ENCODE assay signal across 11 cellular contexts in genomic region chr7:24572014-24572413, GRCh38. TPM values are rescaled to one million over a fixed set of nuclear protein-coding genes. Genes with fewer than 3 reads are reported as not detected.
DNase-seq lines count a peak whose midpoint lies in the region; ATAC-seq and TF ChIP-seq lines count a peak whose summit lies in the region.
"Had no signal": no experiment of that assay in that cellular context is flagged by ENCODE, and none has a peak within 500 bp of the region (broad histone marks: within the 10 kb centered on the region; RNA-seq: fewer than 3 reads in every experiment).

No MANE protein-coding gene starts in this region.

- peaks cover 11% of the 10 kb centered on the region for H3K4me1 ChIP-seq in hepatocyte (ENCODE audit: insufficient read depth)
- no peaks in the 10 kb centered on the region for H3K4me1 ChIP-seq in stomach smooth muscle (ENCODE audit: control insufficient read depth, insufficient read depth, low read length)

- CTCF ChIA-PET in activated naive CD4-positive, alpha-beta T cell treated with anti-CD3 and anti-CD28 coated beads for 36 hours (lab: Charles Lee) = interaction anchor here (0.5 kb wide), 1 partner anchor 498 kb away, joined by 6 read pairs; no protein-coding TSS in a partner anchor
- CTCF ChIA-PET in activated CD4-positive, alpha-beta memory T cell treated with anti-CD3 and anti-CD28 coated beads, Interleukin-2, amount 10 ng/mL, durations not matched to agents 7 days and 5 days (lab: Charles Lee) = interaction anchor here (1.0 to 1.7 kb wide), 3 partner anchors 12 to 608 kb away, joined by 3 to 4 read pairs (median 3); a partner anchor contains a TSS

- H3K27ac Mint-ChIP-seq in activated naive CD4-positive, alpha-beta T cell treated with anti-CD3 and anti-CD28 coated beads for 36 hours = no peak overlapping the region
- peak overlapping the region; percentile 78 for H3K27ac Mint-ChIP-seq in activated CD4-positive, alpha-beta memory T cell treated with anti-CD3 and anti-CD28 coated beads, Interleukin-2, amount 10 ng/mL, durations not matched to agents 7 days and 5 days

- H3K9me3 ChIP-seq in hepatocyte (ENCODE audit: low read depth) (no peaks in the 10 kb centered on the region), stomach smooth muscle (ENCODE audit: control insufficient read depth in 2 of 2, low read length in 2 of 2) (no peaks in the 10 kb centered on the region)
- H3K9me3 ChIP-seq: uterus had no signal

- H3K36me3 Mint-ChIP-seq in activated naive CD4-positive, alpha-beta T cell treated with anti-CD3 and anti-CD28 coated beads for 36 hours (ENCODE audit: low read depth) = no peaks in the 10 kb centered on the region
- H3K36me3 Mint-ChIP-seq in activated CD4-positive, alpha-beta memory T cell treated with anti-CD3 and anti-CD28 coated beads, Interleukin-2, amount 10 ng/mL, durations not matched to agents 7 days and 5 days (ENCODE audit: low read depth) = no peaks in the 10 kb centered on the region

- H3K4me1 Mint-ChIP-seq in activated naive CD4-positive, alpha-beta T cell treated with anti-CD3 and anti-CD28 coated beads for 36 hours (ENCODE audit: low read depth) = peaks cover 27% of the 10 kb centered on the region
- peaks cover 22% of the 10 kb centered on the region for H3K4me1 Mint-ChIP-seq in activated CD4-positive, alpha-beta memory T cell treated with anti-CD3 and anti-CD28 coated beads, Interleukin-2, amount 10 ng/mL, durations not matched to agents 7 days and 5 days

- H3K36me3 ChIP-seq in hepatocyte (replicated peaks; ENCODE audit: insufficient read depth, low read depth) = no peaks in the 10 kb centered on the region
- no peaks in the 10 kb centered on the region for H3K36me3 ChIP-seq in stomach smooth muscle (ENCODE audit: control insufficient read depth in 2 of 2, insufficient read depth in 2 of 2, low read length in 2 of 2)
- H3K36me3 ChIP-seq: uterus had no signal

- POLR2A ChIA-PET in activated CD4-positive, alpha-beta memory T cell treated with anti-CD3 and anti-CD28 coated beads, Interleukin-2, amount 10 ng/mL, durations not matched to agents 7 days and 5 days (lab: Charles Lee) = interaction anchor here (1.5 to 1.8 kb wide), 2 partner anchors 16 to 552 kb away, joined by 4 read pairs; no protein-coding TSS in a partner anchor

- 79% methylated on average over 5 of the region's 5 CpGs for WGBS in hepatocyte (ENCODE audit: low lambda C conversion rate, missing lambda C conversion rate)

- no peak overlapping the region for H2AFZ ChIP-seq in hepatocyte

- no peaks in the 10 kb centered on the region for H3K9me2 ChIP-seq in hepatocyte (replicated peaks; ENCODE audit: insufficient read depth)

- peak overlapping the region; percentile 76 for H3K4me3 Mint-ChIP-seq in activated naive CD4-positive, alpha-beta T cell treated with anti-CD3 and anti-CD28 coated beads for 36 hours
- peak overlapping the region; percentile 79 for H3K4me3 Mint-ChIP-seq in activated CD4-positive, alpha-beta memory T cell treated with anti-CD3 and anti-CD28 coated beads, Interleukin-2, amount 10 ng/mL, durations not matched to agents 7 days and 5 days

- H3K27ac ChIP-seq in hepatocyte (peak overlapping the region; percentile 92), stomach smooth muscle (ENCODE audit: low read length) (peak overlapping the region; percentile 43)

- H3K4me3 ChIP-seq in hepatocyte (no peak overlapping the region), stomach smooth muscle (ENCODE audit: low read length in 2 of 2) (peak overlapping the region in 1 of 2 donors; percentile 81)

- intact Hi-C loops in activated naive CD4-positive, alpha-beta T cell treated with anti-CD3 and anti-CD28 coated beads for 36 hours (cut with micrococcal nuclease) = loop anchor here (1.0 to 10.0 kb wide), 11 partner anchors 12 to 1215 kb away; partner anchors contain the start of genes CYCS, NPY, OSBPL3 and TRA2A

- no peak for TF ChIP-seq CTCF in hepatocyte (IDR thresholded peaks at IDR 0.05; ENCODE audit: poor library complexity)

- ATAC-seq in HG03565 (IDR thresholded peaks at IDR 0.05; ENCODE audit: unreplicated experiment) = no peak

- no peaks in the 10 kb centered on the region for H3K9me3 Mint-ChIP-seq in activated naive CD4-positive, alpha-beta T cell treated with anti-CD3 and anti-CD28 coated beads for 36 hours
- no peaks in the 10 kb centered on the region for H3K9me3 Mint-ChIP-seq in activated CD4-positive, alpha-beta memory T cell treated with anti-CD3 and anti-CD28 coated beads, Interleukin-2, amount 10 ng/mL, durations not matched to agents 7 days and 5 days

- peaks cover 20% of the 10 kb centered on the region for H3K79me2 ChIP-seq in hepatocyte

- peaks cover 3% of the 10 kb centered on the region for H3K27me3 Mint-ChIP-seq in activated naive CD4-positive, alpha-beta T cell treated with anti-CD3 and anti-CD28 coated beads for 36 hours (ENCODE audit: low read depth)
- peaks cover 37% of the 10 kb centered on the region for H3K27me3 Mint-ChIP-seq in activated CD4-positive, alpha-beta memory T cell treated with anti-CD3 and anti-CD28 coated beads, Interleukin-2, amount 10 ng/mL, durations not matched to agents 7 days and 5 days

- peak overlapping the region in 1 of 2 donors; percentile 61 for H3K9ac ChIP-seq in stomach smooth muscle (ENCODE audit: low read length in 2 of 2)

- DNase-seq in activated naive CD4-positive, alpha-beta T cell treated with anti-CD3 and anti-CD28 coated beads for 36 hours = peak; percentile 25
- DNase-seq in activated naive CD4-positive, alpha-beta T cell treated with Interleukin-2 at 50 U/mL for 16 hours = no peak
- peak; percentile 25 for DNase-seq in activated CD4-positive, alpha-beta memory T cell treated with anti-CD3 and anti-CD28 coated beads, Interleukin-2, amount 10 ng/mL, durations not matched to agents 7 days and 5 days
- no peak for DNase-seq in hepatocyte (ENCODE audit: low spot score)
- DNase-seq in NCI-H1436 (lab: John Stamatoyannopoulos, UW) = no peak
- no peak for DNase-seq in NCI-H1930 (lab: John Stamatoyannopoulos, UW)
- DNase-seq: cerebellar nuclear complex, NCI-H524 treated with DMSO at 0.1 percent for 48 hours had no signal

- no peaks in the 10 kb centered on the region for H4K20me1 ChIP-seq in hepatocyte (ENCODE audit: insufficient read depth, poor library complexity, severe bottlenecking)

- peak overlapping the region; percentile 87 for H3K4me2 ChIP-seq in hepatocyte

- H3K27me3 ChIP-seq in hepatocyte (peaks cover 6% of the 10 kb centered on the region), stomach smooth muscle (ENCODE audit: control insufficient read depth in 1 of 2, insufficient read depth in 2 of 2, low read length in 2 of 2) (peaks cover 0 to 2% of the 10 kb centered on the region in 2 donors)
- H3K27me3 ChIP-seq: uterus had no signal

RNA-seq across cellular contexts. Expression of gene PALS2, which starts 1.2 kb away (rescaled TPM):
- 10 to 100 TPM; 21.8 to 22.5 TPM for total RNA-seq in activated naive CD4-positive, alpha-beta T cell treated with anti-CD3 and anti-CD28 coated beads for 36 hours
- 10 to 100 TPM; 13.2 to 18.7 TPM for total RNA-seq in activated CD4-positive, alpha-beta memory T cell treated with anti-CD3 and anti-CD28 coated beads, Interleukin-2, amount 10 ng/mL, durations not matched to agents 7 days and 5 days
- total RNA-seq in hepatocyte = 74.9 and 84.5 TPM in 2 replicates
- polyA plus RNA-seq in hepatocyte = 37.6 and 43.9 TPM in 2 replicates

Comparison
In these comparisons a context has a peak if more than half of its experiments do, and no peak if none do; other contexts are left out.
1. DNase-seq: peak in activated naive CD4-positive, alpha-beta T cell treated with anti-CD3 and anti-CD28 coated beads for 36 hours (single experiment) and activated CD4-positive, alpha-beta memory T cell treated with anti-CD3 and anti-CD28 coated beads, Interleukin-2, amount 10 ng/mL, durations not matched to agents 7 days and 5 days (single experiment); none in activated naive CD4-positive, alpha-beta T cell treated with Interleukin-2 at 50 U/mL for 16 hours (single experiment), hepatocyte (single experiment), NCI-H1436 (single experiment) and NCI-H1930 (0 of 2).